8 cellular contexts compared by ENCODE assay signal in the genomic region with DNA sequence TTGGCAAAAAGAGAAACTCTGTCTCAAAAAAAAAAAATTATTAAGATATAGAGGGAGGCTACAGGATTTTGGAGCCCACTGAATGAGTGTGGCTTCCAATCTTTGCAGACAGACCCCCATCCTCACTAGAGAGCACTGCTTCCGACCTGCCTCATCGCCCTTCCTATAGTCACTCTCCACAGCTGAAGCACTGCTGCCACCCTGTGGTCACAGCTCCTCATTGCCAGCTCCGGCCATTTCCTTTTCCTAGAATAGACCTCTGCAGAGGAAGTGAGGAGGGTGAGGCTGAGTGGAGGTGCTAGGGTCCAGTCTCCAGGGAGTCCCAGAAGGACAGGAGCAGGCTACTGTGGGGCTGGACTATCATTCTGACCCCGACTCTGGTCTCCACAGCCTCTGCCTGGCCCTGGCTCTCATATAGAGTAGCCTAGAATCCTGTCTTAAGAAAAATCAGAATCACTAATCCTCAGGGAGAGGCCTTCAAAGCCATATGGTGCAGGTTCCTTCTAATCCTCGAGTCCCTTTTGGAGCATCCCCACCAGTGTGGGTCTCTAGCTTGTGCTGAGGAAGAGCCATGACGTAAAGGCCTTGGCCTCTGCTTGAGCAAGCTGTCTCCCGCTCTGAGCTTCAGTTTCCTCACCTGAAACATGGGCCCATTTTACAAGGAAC. TPM values are rescaled to one million over a fixed set of nuclear protein-coding genes. Genes with fewer than 3 reads are reported as not detected.
DNase-seq lines count a peak whose midpoint lies in the region; ATAC-seq and TF ChIP-seq lines count a peak whose summit lies in the region.

No MANE protein-coding gene starts in this region.

- no peak overlapping the region for H3K4me3 Mint-ChIP-seq in GM23338
- no peak overlapping the region for H3K4me3 Mint-ChIP-seq in activated T-cell treated with anti-CD3 and anti-CD28 coated beads, Interleukin-2, amount 50 U/mL, for 72 hours
- no peak overlapping the region for H3K4me3 Mint-ChIP-seq in neural progenitor cell

- H3K9ac ChIP-seq in fibroblast of lung (ENCODE audit: insufficient read depth, low read length) (no peak overlapping the region), neural progenitor cell (no peak overlapping the region)

- peaks cover 4% of the 10 kb centered on the region; the same call in 1 of the 2 replicates for H3F3A ChIP-seq in GM23338 (replicated peaks; ENCODE audit: low read depth)
- H3F3A ChIP-seq in neural progenitor cell (ENCODE audit: low read depth), result peaks cover 11% of the 10 kb centered on the region

- no peaks in the 10 kb centered on the region for H3K9me3 ChIP-seq in fibroblast of lung (ENCODE audit: control insufficient read depth, insufficient read depth, low read depth, low read length)
- H3K9me3 ChIP-seq in neural progenitor cell (ENCODE audit: low read depth), result no peaks in the 10 kb centered on the region

- no peak overlapping the region for H3K27ac ChIP-seq in GM23338 (ENCODE audit: low read depth)
- H3K27ac ChIP-seq in fibroblast of lung (ENCODE audit: insufficient read depth, low read length), result no peak overlapping the region
- H3K27ac ChIP-seq in neural progenitor cell, result no peak overlapping the region

- H3K4me1 ChIP-seq in GM23338 (ENCODE audit: insufficient read depth), result no peaks in the 10 kb centered on the region
- H3K4me1 ChIP-seq in fibroblast of lung (ENCODE audit: control insufficient read depth, extremely low read depth, insufficient read depth, low read length), result peaks cover 10% of the 10 kb centered on the region
- no peaks in the 10 kb centered on the region for H3K4me1 ChIP-seq in neural progenitor cell

- H3K9me2 ChIP-seq in GM23338 (ENCODE audit: insufficient read depth), result no peaks in the 10 kb centered on the region

- no peaks in the 10 kb centered on the region for H3K79me2 ChIP-seq in GM23338 (replicated peaks; ENCODE audit: insufficient read depth)
- peaks cover 3% of the 10 kb centered on the region for H3K79me2 ChIP-seq in fibroblast of lung (ENCODE audit: control insufficient read depth, insufficient read depth, low read length)
- H3K79me2 ChIP-seq in neural progenitor cell (ENCODE audit: low read depth), result no peaks in the 10 kb centered on the region

- TF ChIP-seq CTCF in GM23338 (conservative IDR thresholded peaks at IDR 0.05; ENCODE audit: low read depth in 2 of 2) (peak; percentile 95 to 100), LNCAP (IDR thresholded peaks at IDR 0.05) (peak; percentile 95), fibroblast of lung (conservative IDR thresholded peaks at IDR 0.05 in 1 of 2, IDR thresholded peaks at IDR 0.05 in 1 of 2; ENCODE audit: low read depth in 1 of 2, low read length in 2 of 2) (peak; percentile 90 to 94), neural progenitor cell (IDR thresholded peaks at IDR 0.05) (peak; percentile 95)

- H3K27ac Mint-ChIP-seq in GM23338 (no peak overlapping the region), neural progenitor cell (peak overlapping the region; percentile 78)
- peak overlapping the region; percentile 11 for H3K27ac Mint-ChIP-seq in activated T-cell treated with anti-CD3 and anti-CD28 coated beads, Interleukin-2, amount 50 U/mL, for 72 hours

- H3K36me3 ChIP-seq in GM23338 (ENCODE audit: insufficient read depth) (no peaks in the 10 kb centered on the region; the same call in 1 of the 2 replicates), fibroblast of lung (ENCODE audit: control insufficient read depth, insufficient read depth, low read length) (peaks cover 20% of the 10 kb centered on the region), neural progenitor cell (no peaks in the 10 kb centered on the region)

- H2AFZ ChIP-seq in GM23338 (no peak overlapping the region), fibroblast of lung (ENCODE audit: low read length) (no peak overlapping the region), neural progenitor cell (replicated peaks) (no peak overlapping the region)

- H3K27me3 Mint-ChIP-seq in GM23338 (ENCODE audit: insufficient read depth, low read depth, poor library complexity) (peaks cover 14% of the 10 kb centered on the region), neural progenitor cell (ENCODE audit: insufficient read depth, low read depth) (peaks cover 4% of the 10 kb centered on the region)
- H3K27me3 Mint-ChIP-seq in activated T-cell treated with anti-CD3 and anti-CD28 coated beads, Interleukin-2, amount 50 U/mL, for 72 hours (ENCODE audit: low read depth), result no peaks in the 10 kb centered on the region

- H3K36me3 Mint-ChIP-seq in GM23338 (ENCODE audit: low read depth) (peaks cover 31% of the 10 kb centered on the region), neural progenitor cell (peaks cover 8% of the 10 kb centered on the region)
- peaks cover 0 to 3% of the 10 kb centered on the region in 2 donors for H3K36me3 Mint-ChIP-seq in activated T-cell treated with anti-CD3 and anti-CD28 coated beads, Interleukin-2, amount 50 U/mL, for 72 hours (ENCODE audit: insufficient read depth in 2 of 2)

- no peak overlapping the region for H3K4me2 ChIP-seq in GM23338
- no peak overlapping the region for H3K4me2 ChIP-seq in fibroblast of lung (ENCODE audit: extremely low read depth, insufficient read depth, low read length)
- H3K4me2 ChIP-seq in neural progenitor cell, result no peak overlapping the region

- no peaks in the 10 kb centered on the region for H3K9me3 Mint-ChIP-seq in GM23338
- H3K9me3 Mint-ChIP-seq in activated T-cell treated with anti-CD3 and anti-CD28 coated beads, Interleukin-2, amount 50 U/mL, for 72 hours, result no peaks in the 10 kb centered on the region
- no peaks in the 10 kb centered on the region for H3K9me3 Mint-ChIP-seq in neural progenitor cell

- ATAC-seq in GM23338, result peak; percentile 97
- ATAC-seq in activated T-cell treated with anti-CD3 and anti-CD28 coated beads, Interleukin-2, amount 50 U/mL, for 72 hours (replicated peaks in 1 of 2), result peak; percentile 91 to 95

- H3K4me3 ChIP-seq in GM23338 (no peak overlapping the region), fibroblast of lung (replicated peaks in 1 of 4; ENCODE audit: control extremely low read depth in 1 of 4, insufficient read depth in 1 of 4, low read depth in 3 of 4, low read length in 4 of 4) (no peak overlapping the region), neural progenitor cell (no peak overlapping the region)

- DNase-seq in EL (peak; percentile 79), GM23338 (ENCODE audit: low spot score) (peak; percentile 93), RPMI7951 (ENCODE audit: low read depth) (peak; percentile 65), fibroblast of lung (ENCODE audit: low read depth in 2 of 2) (peak; percentile 55 to 70), neural progenitor cell (ENCODE audit: low spot score) (peak; percentile 87), superior temporal gyrus (ENCODE audit: extremely low spot score) (peak; percentile 96)
- DNase-seq in activated T-cell treated with anti-CD3 and anti-CD28 coated beads, Interleukin-2, amount 50 U/mL, for 72 hours, result peak; percentile 86 to 89

- H3K27me3 ChIP-seq in GM23338 (ENCODE audit: insufficient read depth) (no peaks in the 10 kb centered on the region), fibroblast of lung (ENCODE audit: control insufficient read depth, insufficient read depth, low read length) (no peaks in the 10 kb centered on the region), neural progenitor cell (no peaks in the 10 kb centered on the region)

- H3K4me1 Mint-ChIP-seq in GM23338 (peaks cover 7% of the 10 kb centered on the region; the same call in 2 of the 3 replicates), neural progenitor cell (peaks cover 6% of the 10 kb centered on the region)
- peaks cover 20% of the 10 kb centered on the region for H3K4me1 Mint-ChIP-seq in activated T-cell treated with anti-CD3 and anti-CD28 coated beads, Interleukin-2, amount 50 U/mL, for 72 hours (ENCODE audit: low read depth)

- H4K20me1 ChIP-seq in GM23338 (replicated peaks; ENCODE audit: insufficient read depth) (0 out of 2 replicates have a peak, but pooled peaks cover 3% of the 10 kb centered on the region), fibroblast of lung (ENCODE audit: control insufficient read depth, extremely low read depth, insufficient read depth, low read length) (no peaks in the 10 kb centered on the region), neural progenitor cell (ENCODE audit: low read depth) (no peaks in the 10 kb centered on the region)

RNA-seq across cellular contexts. Expression of a gene that starts 1.4 kb away (rescaled TPM):
- total RNA-seq in GM23338 (2014; rRNA removed; shearing (Covaris generic)), result 0.69 TPM in 1 of 2 replicates, not detected in the other
- polyA plus RNA-seq in GM23338 (2016; fragmentation: Nextera tagmentation; extraction: Ambion mirVana), result 0.71 and 0.96 TPM in 2 replicates
- not detected in 2 replicates for total RNA-seq in RPMI7951 (2014; rRNA removed; shearing (Covaris generic))
- 1 to 10 TPM in 1 of 2 donors, not detected in 1; 1.3 TPM for total RNA-seq in activated T-cell treated with anti-CD3 and anti-CD28 coated beads, Interleukin-2, amount 50 U/mL, for 72 hours
- total RNA-seq in fibroblast of lung, result not detected in 2 replicates
- not detected in 2 replicates for polyA plus RNA-seq in fibroblast of lung
- not detected in 2 replicates for polyA plus RNA-seq in fibroblast of lung (2012)
- not detected in 2 replicates for polyA minus RNA-seq in fibroblast of lung (ENCODE audit: low replicate concordance)
- not detected in 2 replicates for total RNA-seq in neural progenitor cell (ENCODE audit: low replicate concordance)

RNA-seq across cellular contexts. Expression of a gene that starts 7.6 kb away (rescaled TPM):
- total RNA-seq in GM23338 (2014; rRNA removed; shearing (Covaris generic)), result 55.7 and 83.4 TPM in 2 replicates
- 52.1 and 57.0 TPM in 2 replicates for polyA plus RNA-seq in GM23338 (2016; fragmentation: Nextera tagmentation; extraction: Ambion mirVana)
- total RNA-seq in RPMI7951 (2014; rRNA removed; shearing (Covaris generic)), result 50.3 and 62.6 TPM in 2 replicates
- total RNA-seq in activated T-cell treated with anti-CD3 and anti-CD28 coated beads, Interleukin-2, amount 50 U/mL, for 72 hours, result 10 to 100 TPM; 37.7 to 40.7 TPM
- total RNA-seq in fibroblast of lung, result 37.8 and 39.3 TPM in 2 replicates
- polyA plus RNA-seq in fibroblast of lung, result 19.8 and 25.9 TPM in 2 replicates
- polyA plus RNA-seq in fibroblast of lung (2012), result 23.5 and 33.8 TPM in 2 replicates
- polyA minus RNA-seq in fibroblast of lung (ENCODE audit: low replicate concordance), result 27.3 and 27.9 TPM in 2 replicates
- total RNA-seq in neural progenitor cell (ENCODE audit: low replicate concordance), result 32.4 and 72.4 TPM in 2 replicates

RNA-seq across cellular contexts. Expression of a gene that starts 9.4 kb away (rescaled TPM):
- total RNA-seq in GM23338 (2014; rRNA removed; shearing (Covaris generic)), result 15.6 and 17.9 TPM in 2 replicates
- 6.6 and 7.9 TPM in 2 replicates for polyA plus RNA-seq in GM23338 (2016; fragmentation: Nextera tagmentation; extraction: Ambion mirVana)
- 8.1 and 9.1 TPM in 2 replicates for total RNA-seq in RPMI7951 (2014; rRNA removed; shearing (Covaris generic))
- 10 to 100 TPM; 18.8 to 23.7 TPM for total RNA-seq in activated T-cell treated with anti-CD3 and anti-CD28 coated beads, Interleukin-2, amount 50 U/mL, for 72 hours
- total RNA-seq in fibroblast of lung, result 37.8 and 40.8 TPM in 2 replicates
- 31.2 and 31.6 TPM in 2 replicates for polyA plus RNA-seq in fibroblast of lung
- 23.9 and 24.4 TPM in 2 replicates for polyA plus RNA-seq in fibroblast of lung (2012)
- polyA minus RNA-seq in fibroblast of lung (ENCODE audit: low replicate concordance), result 69.0 and 85.2 TPM in 2 replicates
- 17.2 and 24.5 TPM in 2 replicates for total RNA-seq in neural progenitor cell (ENCODE audit: low replicate concordance)

RNA-seq across cellular contexts. Expression of a gene that starts 56.8 kb away (rescaled TPM):
- 676 and 713 TPM in 2 replicates for total RNA-seq in GM23338 (2014; rRNA removed; shearing (Covaris generic))
- polyA plus RNA-seq in GM23338 (2016; fragmentation: Nextera tagmentation; extraction: Ambion mirVana), result 397 and 473 TPM in 2 replicates
- total RNA-seq in RPMI7951 (2014; rRNA removed; shearing (Covaris generic)), result 132 and 135 TPM in 2 replicates
- 1,000 to 10,000 TPM; 1,155 to 1,265 TPM for total RNA-seq in activated T-cell treated with anti-CD3 and anti-CD28 coated beads, Interleukin-2, amount 50 U/mL, for 72 hours
- total RNA-seq in fibroblast of lung, result 251 and 271 TPM in 2 replicates
- polyA plus RNA-seq in fibroblast of lung, result 315 and 374 TPM in 2 replicates
- polyA plus RNA-seq in fibroblast of lung (2012), result 674 and 727 TPM in 2 replicates
- polyA minus RNA-seq in fibroblast of lung (ENCODE audit: low replicate concordance), result 1,406 and 1,607 TPM in 2 replicates
- total RNA-seq in neural progenitor cell (ENCODE audit: low replicate concordance), result 403 and 435 TPM in 2 replicates
